ENCODE assay signal across 8 cellular contexts in genomic region chr10:5975641-5976473, GRCh38. TPM values are rescaled to one million over a fixed set of nuclear protein-coding genes. Genes with fewer than 3 reads are reported as not detected.
DNase-seq lines count a peak whose midpoint lies in the region; ATAC-seq and TF ChIP-seq lines count a peak whose summit lies in the region.

No MANE protein-coding gene starts in this region.

- H3K4me3 ChIP-seq in AG04449 (ENCODE audit: low read depth, low read length) (peak overlapping the region; percentile 72), dorsolateral prefrontal cortex (peak overlapping the region in 56 of 59 donors; percentile 57 to 93 (median 84)), thoracic aorta (peak overlapping the region; percentile 92)

- peaks cover 20 to 24% of the 10 kb centered on the region in 2 donors for H3K4me1 ChIP-seq in thoracic aorta (ENCODE audit: control insufficient read depth in 1 of 2, low read depth in 2 of 2)

- ATAC-seq in HG03432 (IDR thresholded peaks at IDR 0.05; ENCODE audit: unreplicated experiment), result peak; percentile 63
- ATAC-seq in activated B cell treated with CpG ODN at 0.5 μM for 24 hours (ENCODE audit: low read depth), result peak; percentile 71
- peak; percentile 22 to 61 for ATAC-seq in naive thymus-derived CD8-positive, alpha-beta T cell
- peak; percentile 72 for ATAC-seq in thoracic aorta (ENCODE audit: insufficient number of reproducible peaks, low FRiP score, low read depth)

- peaks cover 6% of the 10 kb centered on the region for H3K36me3 Mint-ChIP-seq in activated B cell treated with CpG ODN at 0.5 μM for 24 hours (ENCODE audit: low read depth)
- H3K36me3 Mint-ChIP-seq in naive thymus-derived CD8-positive, alpha-beta T cell, result no peaks in the 10 kb centered on the region

- H3K27ac ChIP-seq in dorsolateral prefrontal cortex (peak overlapping the region in 37 of 59 donors; percentile 7 to 90 (median 82)), thoracic aorta (peak overlapping the region; percentile 85 to 94)

- peaks cover 56% of the 10 kb centered on the region for H3K4me1 Mint-ChIP-seq in activated B cell treated with CpG ODN at 0.5 μM for 24 hours
- H3K4me1 Mint-ChIP-seq in naive thymus-derived CD8-positive, alpha-beta T cell, result peaks cover 10 to 44% (median 24%) of the 10 kb centered on the region in 4 donors

- peak overlapping the region; percentile 91 for H3K27ac Mint-ChIP-seq in activated B cell treated with CpG ODN at 0.5 μM for 24 hours
- H3K27ac Mint-ChIP-seq in naive thymus-derived CD8-positive, alpha-beta T cell, result peak overlapping the region; percentile 41 to 93 (median 92)

- H3K27me3 ChIP-seq in dorsolateral prefrontal cortex (no peaks in the 10 kb centered on the region), thoracic aorta (replicated peaks; ENCODE audit: insufficient read depth) (no peaks in the 10 kb centered on the region)

- intact Hi-C loops in activated B cell treated with CpG ODN at 0.5 μM for 24 hours (cut with micrococcal nuclease) (loop anchor here (1.0 to 10.0 kb wide), 9 partner anchors 74 to 1809 kb away; partner anchors contain the start of genes ANKRD16, ATP5F1C, KIN and PFKFB3), dorsolateral prefrontal cortex (cut with DNase I) (no loop called here)

- H3K4me3 Mint-ChIP-seq in activated B cell treated with CpG ODN at 0.5 μM for 24 hours, result peak overlapping the region; percentile 96
- peak overlapping the region; percentile 84 to 98 (median 92) for H3K4me3 Mint-ChIP-seq in naive thymus-derived CD8-positive, alpha-beta T cell

- H3K9me3 Mint-ChIP-seq in activated B cell treated with CpG ODN at 0.5 μM for 24 hours, result no peaks in the 10 kb centered on the region
- H3K9me3 Mint-ChIP-seq in naive thymus-derived CD8-positive, alpha-beta T cell, result no peaks in the 10 kb centered on the region

- no peaks in the 10 kb centered on the region for H3K36me3 ChIP-seq in thoracic aorta

- no peaks in the 10 kb centered on the region for H3K9me3 ChIP-seq in thoracic aorta

- CTCF ChIA-PET in AG04449 (lab: Yijun Ruan, JAX) (interaction anchor here (0.9 to 1.9 kb wide), 5 partner anchors 22 to 111 kb away, joined by 3 to 13 read pairs (median 4); no protein-coding TSS in a partner anchor), activated B cell treated with CpG ODN at 0.5 μM for 24 hours (lab: Charles Lee) (interaction anchor here (1.4 to 3.1 kb wide), 3 partner anchors 38 to 227 kb away, joined by 3 to 16 read pairs (median 4); partner anchors contain the start of gene PFKFB3)

- H3K27me3 Mint-ChIP-seq in activated B cell treated with CpG ODN at 0.5 μM for 24 hours, result no peaks in the 10 kb centered on the region
- peaks cover 0 to 1% (median 0%) of the 10 kb centered on the region in 5 donors for H3K27me3 Mint-ChIP-seq in naive thymus-derived CD8-positive, alpha-beta T cell

- no peak for DNase-seq in AG04449 (ENCODE audit: low read depth, low spot score)
- peak; percentile 59 for DNase-seq in GM19240 (ENCODE audit: insufficient read length, low spot score)
- DNase-seq in activated B cell treated with CpG ODN at 0.5 μM for 24 hours, result peak; percentile 25
- DNase-seq in dorsolateral prefrontal cortex, result peak in 1 of 10 donors; percentile 31
- peak in 9 of 10 donors; percentile 29 to 70 (median 42) for DNase-seq in naive thymus-derived CD8-positive, alpha-beta T cell
- DNase-seq in thoracic aorta (ENCODE audit: low spot score), result no peak
- DNase-seq in SKM-1 treated with dmso at 0.1 percent for 144 hours (lab: John Stamatoyannopoulos, UW; ENCODE audit: unreplicated experiment), result no peak

- POLR2A ChIA-PET in AG04449 (lab: Yijun Ruan, JAX) (interaction anchor here (0.6 kb wide), 2 partner anchors 20 to 35 kb away, joined by 3 read pairs; no protein-coding TSS in a partner anchor), activated B cell treated with CpG ODN at 0.5 μM for 24 hours (lab: Charles Lee) (interaction anchor here (0.6 to 3.3 kb wide), 21 partner anchors 12 to 372 kb away, joined by 3 to 30 read pairs (median 5); partner anchors contain the start of genes ANKRD16, FBH1, GDI2 and PFKFB3)
- POLR2A ChIA-PET in naive thymus-derived CD8-positive, alpha-beta T cell (lab: Charles Lee), result interaction anchor here (0.6 to 3.2 kb wide), 3 partner anchors 82 to 567 kb away, joined by 3 to 17 read pairs (median 3); partner anchors contain the start of genes ANKRD16 and FBH1

- TF ChIP-seq CTCF in AG04449 (IDR thresholded peaks at IDR 0.05; ENCODE audit: insufficient read depth, low read length, missing control alignments) (no peak), activated B cell treated with CpG ODN at 0.5 μM for 24 hours (IDR thresholded peaks at IDR 0.05) (no peak), dorsolateral prefrontal cortex (IDR thresholded peaks at IDR 0.05 in 54 of 56, conservative IDR thresholded peaks at IDR 0.05 in 2 of 56; ENCODE audit: low read depth in 1 of 56, partially characterized antibody in 56 of 56) (no peak), thoracic aorta (IDR thresholded peaks at IDR 0.05) (no peak)

RNA-seq across cellular contexts. Expression of gene IL15RA, which starts 1.5 kb away (rescaled TPM):
- total RNA-seq in activated B cell treated with CpG ODN at 0.5 μM for 24 hours (19.1 and 19.8 TPM in 2 replicates), dorsolateral prefrontal cortex (1 to 10 TPM; 1.1 to 8.5 (median 3.6) TPM), thoracic aorta (10 to 100 TPM; 34.4 to 44.1 TPM)
- total RNA-seq in naive thymus-derived CD8-positive, alpha-beta T cell, result 1 to 10 TPM; 3.6 to 5.4 TPM
- 1 to 10 TPM; 3.6 to 4.7 (median 3.8) TPM for polyA plus RNA-seq in naive thymus-derived CD8-positive, alpha-beta T cell

Comparison
In these comparisons a context has a peak if more than half of its experiments do, and no peak if none do; other contexts are left out.
1. DNase-seq: peak in GM19240 (single experiment), activated B cell treated with CpG ODN at 0.5 μM for 24 hours (single experiment) and naive thymus-derived CD8-positive, alpha-beta T cell (9 of 10); none in AG04449 (single experiment), thoracic aorta (single experiment) and SKM-1 treated with dmso at 0.1 percent for 144 hours (single experiment).
2. Peak in every context shown above with its lines, with median percentiles within 50 percentile points of each other: H3K4me3 ChIP-seq and ATAC-seq.